In the genomic region with DNA sequence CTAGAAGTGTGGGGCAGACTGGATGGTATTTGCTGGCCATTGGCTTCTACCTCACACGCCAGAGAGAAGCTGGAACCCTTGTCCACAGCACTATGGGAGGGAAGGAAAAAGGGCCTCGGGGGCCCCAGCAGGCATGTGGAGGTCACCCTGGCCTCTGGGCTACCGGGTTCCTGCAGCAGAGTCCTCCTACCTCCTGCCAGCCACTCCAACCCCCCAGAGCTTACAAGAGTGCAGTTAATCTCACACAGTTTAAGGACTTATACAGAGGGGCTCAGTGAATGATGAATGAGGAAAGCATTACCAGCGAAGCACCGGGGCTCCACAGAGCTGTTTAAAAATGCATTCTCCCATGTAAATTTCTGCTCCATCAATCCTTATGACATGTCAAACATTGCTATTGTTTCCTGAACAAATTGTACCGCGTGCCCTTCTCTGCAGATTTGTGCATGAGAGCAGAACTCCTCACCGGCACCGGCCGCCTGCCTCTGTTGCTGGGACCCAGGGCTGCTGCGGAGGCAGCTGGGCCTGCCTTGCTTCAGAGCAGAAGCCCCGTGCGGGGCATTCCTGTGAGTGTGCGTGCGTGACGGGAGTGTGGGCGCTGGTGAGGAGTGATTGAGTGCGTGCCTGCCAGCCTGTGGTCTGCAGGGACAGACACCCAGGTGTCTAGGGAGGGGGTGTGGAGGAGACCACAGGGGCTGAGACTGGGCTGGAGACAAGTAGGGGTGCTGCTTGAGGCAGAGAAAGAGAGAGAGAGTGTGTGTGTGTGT, we compare ENCODE assay signal across 1 cellular context.
TF ChIP-seq lines count a peak whose summit lies in the region.

No MANE protein-coding gene starts in this region.

TF ChIP-seq in K562, 482 proteins besides CTCF, POLR2A, EP300 and RAD21 (continued from another document):
- no peak for TF ChIP-seq ETV5 (CRISPR knock-in tag; IDR thresholded peaks at IDR 0.05; ENCODE audit: low read depth)
- no peak for TF ChIP-seq HDAC8 (tag; IDR thresholded peaks at IDR 0.05)
- no peak for TF ChIP-seq ZNF12 (CRISPR knock-in tag; IDR thresholded peaks at IDR 0.05)
- no peak for TF ChIP-seq NFATC3 (IDR thresholded peaks at IDR 0.05)
- TF ChIP-seq, protein P1, sequence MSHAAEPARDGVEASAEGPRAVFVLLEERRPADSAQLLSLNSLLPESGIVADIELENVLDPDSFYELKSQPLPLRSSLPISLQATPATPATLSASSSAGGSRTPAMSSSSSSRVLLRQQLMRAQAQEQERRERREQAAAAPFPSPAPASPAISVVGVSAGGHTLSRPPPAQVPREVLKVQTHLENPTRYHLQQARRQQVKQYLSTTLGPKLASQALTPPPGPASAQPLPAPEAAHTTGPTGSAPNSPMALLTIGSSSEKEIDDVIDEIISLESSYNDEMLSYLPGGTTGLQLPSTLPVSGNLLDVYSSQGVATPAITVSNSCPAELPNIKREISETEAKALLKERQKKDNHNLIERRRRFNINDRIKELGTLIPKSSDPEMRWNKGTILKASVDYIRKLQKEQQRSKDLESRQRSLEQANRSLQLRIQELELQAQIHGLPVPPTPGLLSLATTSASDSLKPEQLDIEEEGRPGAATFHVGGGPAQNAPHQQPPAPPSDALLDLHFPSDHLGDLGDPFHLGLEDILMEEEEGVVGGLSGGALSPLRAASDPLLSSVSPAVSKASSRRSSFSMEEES (CRISPR knock-in tag; IDR thresholded peaks at IDR 0.05), result no peak
